Comparison of ENCODE assay signal across 8 cellular contexts in the genomic region with DNA sequence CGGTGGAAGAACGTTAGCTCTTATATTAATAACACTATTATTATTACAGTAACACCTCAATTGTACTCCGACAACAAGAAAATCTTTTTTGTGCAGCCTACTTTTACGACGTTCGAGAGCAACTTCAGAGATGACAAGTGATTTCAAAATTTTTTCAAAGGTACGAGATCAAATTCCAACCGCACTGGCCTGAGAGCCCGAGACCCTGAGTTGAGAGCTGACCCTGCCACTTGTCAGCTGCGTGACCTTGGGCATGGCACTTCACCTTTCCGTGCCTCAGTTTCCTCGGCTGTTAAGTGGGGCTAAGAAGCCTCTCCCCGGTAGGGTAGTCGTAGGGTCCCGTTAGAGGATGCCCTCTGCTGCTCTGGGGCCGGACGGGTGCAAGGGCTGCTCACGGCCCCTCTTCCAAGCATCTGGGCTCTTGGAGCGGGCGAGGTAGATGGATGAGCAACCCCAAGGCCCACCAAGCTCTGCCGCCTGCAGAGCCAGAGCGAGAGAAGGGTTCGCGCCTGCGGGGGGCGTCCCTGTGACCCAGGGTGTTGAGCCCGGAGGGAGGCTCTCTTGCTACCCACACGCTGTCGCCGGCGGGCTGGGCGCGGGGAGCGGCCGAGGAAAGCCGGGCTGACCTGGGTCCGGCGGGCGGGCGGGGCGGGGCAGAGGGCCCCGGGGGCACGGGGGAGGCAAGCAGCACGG. TPM values are rescaled to one million over a fixed set of nuclear protein-coding genes. Genes with fewer than 3 reads are reported as not detected.
DNase-seq lines count a peak whose midpoint lies in the region; ATAC-seq and TF ChIP-seq lines count a peak whose summit lies in the region.

No MANE protein-coding gene starts in this region.

- H3K4me2 ChIP-seq in BLaER1: peak overlapping the region; percentile 99

- CTCF ChIA-PET in activated B cell treated with CpG ODN at 0.5 μM for 24 hours (lab: Charles Lee): interaction anchor here (1.3 to 2.7 kb wide), 5 partner anchors 9 to 118 kb away, joined by 4 to 16 read pairs (median 5); a partner anchor contains a TSS

- peak overlapping the region; percentile 81 for H3K9ac ChIP-seq in BLaER1

- TF ChIP-seq POLR2A in prostate gland (IDR thresholded peaks at IDR 0.05): no peak

- no peaks in the 10 kb centered on the region for H3K9me3 Mint-ChIP-seq in activated B cell treated with CpG ODN at 0.5 μM for 24 hours

- TF ChIP-seq CTCF in activated B cell treated with CpG ODN at 0.5 μM for 24 hours (IDR thresholded peaks at IDR 0.05) (no peak), prostate gland (IDR thresholded peaks at IDR 0.05) (no peak)

- H3K9me3 ChIP-seq in BLaER1 (no peaks in the 10 kb centered on the region), prostate gland (no peaks in the 10 kb centered on the region)

- POLR2A ChIA-PET in activated B cell treated with CpG ODN at 0.5 μM for 24 hours (lab: Charles Lee): interaction anchor here (0.5 to 1.8 kb wide), 9 partner anchors 10 to 582 kb away, joined by 3 to 16 read pairs (median 5); a partner anchor contains a TSS

- H3K36me3 Mint-ChIP-seq in activated B cell treated with CpG ODN at 0.5 μM for 24 hours (ENCODE audit: low read depth): no peaks in the 10 kb centered on the region

- no peaks in the 10 kb centered on the region for H3K27me3 Mint-ChIP-seq in activated B cell treated with CpG ODN at 0.5 μM for 24 hours

- H4K20me1 ChIP-seq in BLaER1: peaks cover 8% of the 10 kb centered on the region; the same call in 1 of the 2 replicates

- H3K4me1 Mint-ChIP-seq in activated B cell treated with CpG ODN at 0.5 μM for 24 hours: peaks cover 16% of the 10 kb centered on the region

- H3K27ac ChIP-seq in BLaER1 (peak overlapping the region; percentile 26; the same call in 1 of the 2 replicates), prostate gland (peak overlapping the region; percentile 79 to 81)

- DNase-seq in activated B cell treated with CpG ODN at 0.5 μM for 24 hours (no peak), Right ventricle myocardium superior (peak; percentile 60), prostate gland (ENCODE audit: low spot score) (peak; percentile 9), germinal center (ENCODE audit: low spot score) (no peak), H4 (ENCODE audit: low spot score) (no peak)

- H3K4me3 ChIP-seq in BLaER1: peak overlapping the region; percentile 77
- H3K4me3 ChIP-seq in prostate gland: peak overlapping the region; percentile 96 to 98

- intact Hi-C loops in activated B cell treated with CpG ODN at 0.5 μM for 24 hours (cut with micrococcal nuclease) (no loop called here), Right ventricle myocardium superior (cut with DNase I) (no loop called here), prostate gland (cut with DNase I) (no loop called here)

- H3K4me3 Mint-ChIP-seq in activated B cell treated with CpG ODN at 0.5 μM for 24 hours: peak overlapping the region; percentile 87

- peak; percentile 24 for ATAC-seq in GM18873 (IDR thresholded peaks at IDR 0.05; ENCODE audit: low FRiP score, unreplicated experiment)
- peak; percentile 33 for ATAC-seq in HG03460 (IDR thresholded peaks at IDR 0.05; ENCODE audit: unreplicated experiment)
- no peak for ATAC-seq in activated B cell treated with CpG ODN at 0.5 μM for 24 hours (ENCODE audit: low read depth)
- ATAC-seq in Right ventricle myocardium superior (ENCODE audit: poor library complexity): peak; percentile 28

- H3K36me3 ChIP-seq in BLaER1 (peaks cover 11% of the 10 kb centered on the region), prostate gland (no peaks in the 10 kb centered on the region)

- peak overlapping the region; percentile 65 for H3K27ac Mint-ChIP-seq in activated B cell treated with CpG ODN at 0.5 μM for 24 hours

- H3K4me1 ChIP-seq in BLaER1 (peaks cover 21% of the 10 kb centered on the region), prostate gland (replicated peaks) (peaks cover 3% of the 10 kb centered on the region)

- no peaks in the 10 kb centered on the region for H3K27me3 ChIP-seq in BLaER1
- no peaks in the 10 kb centered on the region for H3K27me3 ChIP-seq in prostate gland (replicated peaks; ENCODE audit: insufficient read depth)

- WGBS in prostate gland: 2% methylated on average over 44 of the region's 44 CpGs

RNA-seq across cellular contexts. Expression of a gene that starts 0.5 kb away (rescaled TPM):
- 20.8 and 21.4 TPM in 2 replicates for total RNA-seq in activated B cell treated with CpG ODN at 0.5 μM for 24 hours
- total RNA-seq in Right ventricle myocardium superior: 27.5 TPM
- total RNA-seq in prostate gland: 100 to 1,000 TPM in 1 of 2 donors, 10 to 100 TPM in 1; 42.8 to 127 TPM
- 23.6 and 24.1 TPM in 2 replicates for total RNA-seq in H4 (2014; rRNA removed; shearing (Covaris generic))

RNA-seq across cellular contexts. Expression of a gene that starts 28.2 kb away (rescaled TPM):
- total RNA-seq in activated B cell treated with CpG ODN at 0.5 μM for 24 hours: 11.2 and 14.0 TPM in 2 replicates
- total RNA-seq in Right ventricle myocardium superior: 3.5 TPM
- total RNA-seq in prostate gland: 10 to 100 TPM; 13.0 to 17.1 TPM
- 44.3 and 47.9 TPM in 2 replicates for total RNA-seq in H4 (2014; rRNA removed; shearing (Covaris generic))

Comparison
In these comparisons a context has a peak if more than half of its experiments do, and no peak if none do; other contexts are left out.
1. DNase-seq: peak in Right ventricle myocardium superior (single experiment) and prostate gland (single experiment); none in activated B cell treated with CpG ODN at 0.5 μM for 24 hours (single experiment), germinal center (single experiment) and H4 (single experiment).